In genomic region chr19:14530005-14530348, GRCh38 we compare ENCODE assay signal across 8 cellular contexts. TPM values are rescaled to one million over a fixed set of nuclear protein-coding genes. Genes with fewer than 3 reads are reported as not detected.
DNase-seq lines count a peak whose midpoint lies in the region; ATAC-seq and TF ChIP-seq lines count a peak whose summit lies in the region.

No MANE protein-coding gene starts in this region.

- H3K9ac ChIP-seq in OCI-LY3 (ENCODE audit: low read length) = peak overlapping the region; percentile 80

- peaks cover 10% of the 10 kb centered on the region for H4K20me1 ChIP-seq in OCI-LY3 (ENCODE audit: insufficient read depth, low read length)

- peaks cover 14 to 52% (median 27%) of the 10 kb centered on the region in 3 donors for H3K4me1 Mint-ChIP-seq in naive B cell

- peaks cover 11% of the 10 kb centered on the region for H3K4me1 ChIP-seq in OCI-LY3 (ENCODE audit: low read length)
- peaks cover 25% of the 10 kb centered on the region for H3K4me1 ChIP-seq in effector memory CD4-positive, alpha-beta T cell (ENCODE audit: control insufficient read depth, insufficient read depth, low read length, poor library complexity, severe bottlenecking)

- peaks cover 22% of the 10 kb centered on the region for H3K36me3 ChIP-seq in OCI-LY3 (replicated peaks; ENCODE audit: low read depth, low read length)
- peaks cover 3% of the 10 kb centered on the region for H3K36me3 ChIP-seq in effector memory CD4-positive, alpha-beta T cell (ENCODE audit: control insufficient read depth, insufficient read depth, low read length)

- H3K79me2 ChIP-seq in OCI-LY3 (ENCODE audit: low read length) = peaks cover 51% of the 10 kb centered on the region

- no peaks in the 10 kb centered on the region for H3K9me3 Mint-ChIP-seq in naive B cell

- peak overlapping the region; percentile 72 for H3K4me2 ChIP-seq in OCI-LY3 (ENCODE audit: low read length)

- no peaks in the 10 kb centered on the region for H3K27me3 ChIP-seq in OCI-LY3 (ENCODE audit: low read depth, low read length)
- no peaks in the 10 kb centered on the region for H3K27me3 ChIP-seq in effector memory CD4-positive, alpha-beta T cell (replicated peaks; ENCODE audit: control insufficient read depth, insufficient read depth, low read length, poor library complexity, severe bottlenecking)

- H2AFZ ChIP-seq in OCI-LY3 (ENCODE audit: low read depth, low read length) = peak overlapping the region; percentile 59; the same call in 1 of the 2 replicates

- TF ChIP-seq CTCF in OCI-LY3 (IDR thresholded peaks at IDR 0.05; ENCODE audit: low read depth, low read length) = no peak

- no peaks in the 10 kb centered on the region for H3K9me3 ChIP-seq in OCI-LY3 (ENCODE audit: insufficient read depth, low read length)
- no peaks in the 10 kb centered on the region for H3K9me3 ChIP-seq in effector memory CD4-positive, alpha-beta T cell (ENCODE audit: control insufficient read depth, low read length)

- H3K4me3 Mint-ChIP-seq in naive B cell = peak overlapping the region; percentile 90 to 99 (median 97)

- H3K36me3 Mint-ChIP-seq in naive B cell = no peaks in the 10 kb centered on the region

- H3K27me3 Mint-ChIP-seq in naive B cell = no peaks in the 10 kb centered on the region

- H3K27ac ChIP-seq in OCI-LY3 (ENCODE audit: low read length) = peak overlapping the region; percentile 72
- peak overlapping the region; percentile 87 for H3K27ac ChIP-seq in effector memory CD4-positive, alpha-beta T cell (ENCODE audit: insufficient read depth, low read length, poor library complexity, severe bottlenecking)

- ATAC-seq in GM18907 (IDR thresholded peaks at IDR 0.05; ENCODE audit: unreplicated experiment) (peak; percentile 4), naive B cell (ENCODE audit: low read depth in 2 of 2) (no peak), HG03159 (IDR thresholded peaks at IDR 0.05; ENCODE audit: unreplicated experiment) (no peak), GM18867 (IDR thresholded peaks at IDR 0.05; ENCODE audit: unreplicated experiment) (no peak), GM19023 (IDR thresholded peaks at IDR 0.05; ENCODE audit: unreplicated experiment) (no peak)

- peak overlapping the region; percentile 96 to 100 (median 98) for H3K27ac Mint-ChIP-seq in naive B cell

- DNase-seq in effector memory CD4-positive, alpha-beta T cell = no peak
- DNase-seq in naive B cell (no peak), HCEC 1CT (no peak)

- peak overlapping the region; percentile 87 for H3K4me3 ChIP-seq in OCI-LY3 (ENCODE audit: low read length)
- H3K4me3 ChIP-seq in effector memory CD4-positive, alpha-beta T cell (ENCODE audit: insufficient read depth, low read depth, low read length, poor library complexity, severe bottlenecking) = peak overlapping the region; percentile 78

RNA-seq across cellular contexts. Expression of gene TECR, which starts 0.6 kb away (rescaled TPM):
- 100 to 1,000 TPM in 5 of 6 donors, 10 to 100 TPM in 1; 95.6 to 169 (median 116) TPM for polyA plus RNA-seq in naive B cell (ENCODE audit: low read depth in 6 of 6)

RNA-seq across cellular contexts. Expression of gene DNAJB1, which starts 11.8 kb away (rescaled TPM):
- 100 to 1,000 TPM in 2 of 6 donors, 10 to 100 TPM in 4; 73.1 to 113 (median 75.9) TPM for polyA plus RNA-seq in naive B cell (ENCODE audit: low read depth in 6 of 6)

RNA-seq across cellular contexts. Expression of gene GIPC1, which starts 34.0 kb away (rescaled TPM):
- polyA plus RNA-seq in naive B cell (ENCODE audit: low read depth in 6 of 6) = 10 to 100 TPM in 1 of 6 donors, 1 to 10 TPM in 5; 6.9 to 10.3 (median 7.5) TPM

RNA-seq across cellular contexts. Expression of gene NDUFB7, which starts 41.9 kb away (rescaled TPM):
- polyA plus RNA-seq in naive B cell (ENCODE audit: low read depth in 6 of 6) = 100 to 1,000 TPM; 141 to 216 (median 170) TPM

RNA-seq across cellular contexts. Expression of gene CLEC17A, which starts 52.9 kb away (rescaled TPM):
- polyA plus RNA-seq in naive B cell (ENCODE audit: low read depth in 6 of 6) = 100 to 1,000 TPM in 1 of 6 donors, 10 to 100 TPM in 5; 71.6 to 127 (median 93.6) TPM
